25 cellular contexts compared by ENCODE assay signal in the genomic region with DNA sequence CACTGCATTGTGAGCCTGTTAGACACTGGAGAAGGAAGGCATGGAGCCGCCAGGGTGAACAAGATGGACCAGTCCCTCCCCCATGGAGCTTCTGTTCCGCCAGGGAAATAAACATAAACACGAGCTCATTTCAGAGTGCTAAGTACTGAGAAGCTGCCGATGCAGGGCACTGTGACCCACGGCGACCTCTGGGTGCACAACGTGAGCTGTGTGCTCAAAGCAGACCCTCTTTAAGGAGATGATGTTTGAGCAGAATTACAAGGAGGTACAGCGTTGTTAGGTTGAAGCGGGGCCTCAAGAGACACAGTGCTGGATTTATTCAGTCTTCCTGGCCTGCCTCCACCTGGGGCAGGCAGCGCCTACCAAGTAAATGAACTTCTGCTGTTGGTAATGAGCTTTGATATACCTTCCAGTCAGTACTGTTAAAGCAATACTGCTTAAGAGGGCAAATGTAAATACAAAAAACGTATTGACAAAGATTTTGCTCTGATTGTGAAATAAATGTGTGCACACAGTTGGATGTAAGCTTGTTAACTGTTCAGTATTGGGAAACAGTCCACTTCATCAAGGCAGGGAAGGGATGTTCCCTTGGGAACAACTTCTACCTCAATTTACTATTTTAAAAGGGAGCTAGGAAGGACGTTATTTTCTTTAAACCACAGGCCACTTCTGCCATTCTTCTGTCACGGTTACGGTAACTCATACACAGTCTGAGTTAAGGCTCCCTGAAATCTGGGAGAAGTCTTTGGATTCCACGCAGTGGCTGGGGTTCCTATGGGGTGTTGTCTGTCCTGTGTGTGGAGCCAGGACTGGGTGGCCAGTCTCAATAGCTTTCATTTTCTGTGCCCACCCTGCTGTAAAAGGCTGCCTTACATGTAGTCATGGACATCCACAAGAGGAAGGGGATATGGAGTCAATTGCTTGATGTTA. TPM values are rescaled to one million over a fixed set of nuclear protein-coding genes. Genes with fewer than 3 reads are reported as not detected.
DNase-seq lines count a peak whose midpoint lies in the region; ATAC-seq and TF ChIP-seq lines count a peak whose summit lies in the region.
"Had no signal": no experiment of that assay in that cellular context is flagged by ENCODE, and none has a peak within 500 bp of the region (broad histone marks: within the 10 kb centered on the region; RNA-seq: fewer than 3 reads in every experiment).

No MANE protein-coding gene starts in this region.

- H3K23ac ChIP-seq in IMR-90 (ENCODE audit: low read depth, low read length), result no peak overlapping the region

- no peak overlapping the region for H3K56ac ChIP-seq in IMR-90 (ENCODE audit: extremely low read depth, insufficient read depth, low read length)

- H3K27me3 ChIP-seq in IMR-90 (ENCODE audit: control insufficient read depth, insufficient read depth, low read length) (no peaks in the 10 kb centered on the region), osteoblast (ENCODE audit: insufficient read depth, low read length) (no peaks in the 10 kb centered on the region)
- H3K27me3 ChIP-seq in CD4-positive, alpha-beta T cell (ENCODE audit: control insufficient read depth, insufficient read depth, low read length), result no peaks in the 10 kb centered on the region

- no peak for TF ChIP-seq POLR2A in IMR-90 (IDR thresholded peaks at IDR 0.05; ENCODE audit: low read depth, low read length)

- H2BK5ac ChIP-seq in IMR-90 (ENCODE audit: low read depth, low read length, poor library complexity, severe bottlenecking), result no peak overlapping the region

- no peaks in the 10 kb centered on the region for H3K79me2 ChIP-seq in osteoblast (ENCODE audit: insufficient read depth, low read length)

- H2AK5ac ChIP-seq in IMR-90 (ENCODE audit: low read depth, low read length), result no peak overlapping the region; the same call in 1 of the 2 replicates

- H3K4me1 Mint-ChIP-seq in CD4-positive, alpha-beta T cell (ENCODE audit: low read depth), result no peaks in the 10 kb centered on the region
- H3K4me1 Mint-ChIP-seq: brain; naive thymus-derived CD8-positive, alpha-beta T cell; stimulated activated naive B cell treated with anti-CD40 and anti-IgM and Interleukin-4, amounts not matched to agents 10 μg/mL and 1 μg/mL and 100 μg/mL, for 72 hours had no signal

- H2AK9ac ChIP-seq in IMR-90 (replicated peaks; ENCODE audit: low read depth, low read length, poor library complexity), result no peak overlapping the region

- no peak overlapping the region for H3K9ac ChIP-seq in IMR-90 (ENCODE audit: low read depth, low read length)
- no peak overlapping the region for H3K9ac ChIP-seq in SK-N-MC (ENCODE audit: insufficient read length)
- H3K9ac ChIP-seq: KMS-11 had no signal

- H3K4ac ChIP-seq in IMR-90 (ENCODE audit: low read depth, low read length), result no peak overlapping the region

- no peak overlapping the region for H4K8ac ChIP-seq in IMR-90 (ENCODE audit: low read depth in 2 of 2, low read length in 2 of 2)

- H3K27ac ChIP-seq in IMR-90 (ENCODE audit: insufficient read depth, low read length), result no peak overlapping the region
- H3K27ac ChIP-seq in SK-N-MC, result no peak overlapping the region
- no peak overlapping the region for H3K27ac ChIP-seq in osteoblast (ENCODE audit: low read depth, low read length)
- no peak overlapping the region for H3K27ac ChIP-seq in CD4-positive, alpha-beta T cell (ENCODE audit: low read depth, low read length)
- H3K27ac ChIP-seq: coronary artery, KMS-11, skin epidermis, thoracic aorta, WERI-Rb-1 had no signal

- peaks cover 4% of the 10 kb centered on the region for H3K27me3 Mint-ChIP-seq in CD4-positive, alpha-beta T cell

- H3K14ac ChIP-seq in IMR-90 (replicated peaks; ENCODE audit: low read depth, low read length), result no peak overlapping the region

- H3K4me3 ChIP-seq in IMR-90 (ENCODE audit: insufficient read depth, low read depth, low read length) (no peak overlapping the region), SK-N-MC (no peak overlapping the region), osteoblast (ENCODE audit: insufficient read depth, low read length) (no peak overlapping the region)
- H3K4me3 ChIP-seq: coronary artery, skin epidermis, thoracic aorta had no signal

- ATAC-seq in IMR-90 (ENCODE audit: low read depth) (no peak; the same call in 1 of the 2 replicates), HG03135 (IDR thresholded peaks at IDR 0.05; ENCODE audit: unreplicated experiment) (no peak)
- no peak for ATAC-seq in CD4-positive, alpha-beta T cell (ENCODE audit: poor library complexity)
- ATAC-seq: naive thymus-derived CD8-positive, alpha-beta T cell; stimulated activated naive B cell treated with anti-CD40 and anti-IgM and Interleukin-4, amounts not matched to agents 10 μg/mL and 1 μg/mL and 100 μg/mL, for 72 hours had no signal

- dilution Hi-C loops in IMR-90 (cut with HindIII; ENCODE audit: low sequenced_read_pairs, unreplicated experiment), result no loop called here

- no peak overlapping the region for H4K91ac ChIP-seq in IMR-90 (ENCODE audit: insufficient read depth, low read depth, low read length)

- H3K36me3 ChIP-seq in IMR-90 (ENCODE audit: control insufficient read depth, insufficient read depth, low read length), result no peaks in the 10 kb centered on the region
- no peaks in the 10 kb centered on the region for H3K36me3 ChIP-seq in SK-N-MC (ENCODE audit: insufficient read depth, low read length)
- H3K36me3 ChIP-seq in osteoblast (ENCODE audit: insufficient read depth, low read length), result no peaks in the 10 kb centered on the region
- H3K36me3 ChIP-seq: thoracic aorta, WERI-Rb-1 had no signal

- H2BK20ac ChIP-seq in IMR-90 (ENCODE audit: low read depth, low read length), result no peak overlapping the region

- in situ Hi-C loops in IMR-90 (cut with MboI; ENCODE audit: low sequenced_read_pairs), result no loop called here

- H3K9me3 ChIP-seq in IMR-90 (ENCODE audit: control insufficient read depth, insufficient read depth, low read length) (no peaks in the 10 kb centered on the region), SK-N-MC (ENCODE audit: low read depth, low read length) (no peaks in the 10 kb centered on the region), osteoblast (ENCODE audit: low read depth, low read length) (no peaks in the 10 kb centered on the region)
- H3K9me3 ChIP-seq in CD4-positive, alpha-beta T cell (ENCODE audit: control insufficient read depth, low read length), result no peaks in the 10 kb centered on the region
- H3K9me3 ChIP-seq: thoracic aorta had no signal

- DNase-seq in IMR-90, result peak; percentile 39
- peak; percentile 28 for DNase-seq in SK-N-MC (ENCODE audit: low read depth, low spot score)
- DNase-seq in fibroblast of the conjunctiva (ENCODE audit: low read depth), result peak; percentile 1
- no peak for DNase-seq in osteoblast (ENCODE audit: insufficient read length, low spot score, missing footprints)
- no peak for DNase-seq in SK-N-DZ (ENCODE audit: low spot score)
- DNase-seq in CD4-positive, alpha-beta T cell, result no peak
- DNase-seq: activated CD8-positive, alpha-beta memory T cell treated with anti-CD3 and anti-CD28 coated beads, Interleukin-2, amount 50 U/mL, for 48 hours; DMS79 treated with DMSO at 0.1 percent for 48 hours; foreskin melanocyte; naive thymus-derived CD8-positive, alpha-beta T cell; NCI-H1092; NCI-H69; posterior cingulate gyrus; stimulated activated CD4-positive, alpha-beta T cell treated with anti-CD3 and anti-CD28 coated beads, Interleukin-2, amount 100 ng/mL, for 24 hours; stimulated activated naive B cell treated with anti-CD40 and anti-IgM and Interleukin-4, amounts not matched to agents 10 μg/mL and 1 μg/mL and 100 μg/mL, for 72 hours; T-helper 2 cell; WERI-Rb-1 had no signal

- no peak overlapping the region for H4K5ac ChIP-seq in IMR-90 (ENCODE audit: low read depth, low read length)

- H2BK120ac ChIP-seq in IMR-90 (ENCODE audit: low read depth, low read length), result no peak overlapping the region

- no peaks in the 10 kb centered on the region for H3K36me3 Mint-ChIP-seq in CD4-positive, alpha-beta T cell (ENCODE audit: low read depth)
- H3K36me3 Mint-ChIP-seq: brain; naive thymus-derived CD8-positive, alpha-beta T cell; stimulated activated naive B cell treated with anti-CD40 and anti-IgM and Interleukin-4, amounts not matched to agents 10 μg/mL and 1 μg/mL and 100 μg/mL, for 72 hours had no signal

- no peak overlapping the region for H3K27ac Mint-ChIP-seq in CD4-positive, alpha-beta T cell
- H3K27ac Mint-ChIP-seq: brain; naive thymus-derived CD8-positive, alpha-beta T cell; stimulated activated naive B cell treated with anti-CD40 and anti-IgM and Interleukin-4, amounts not matched to agents 10 μg/mL and 1 μg/mL and 100 μg/mL, for 72 hours had no signal

- no peaks in the 10 kb centered on the region for H3K79me1 ChIP-seq in IMR-90 (ENCODE audit: low read depth in 1 of 2, low read length in 2 of 2)

- H3K9me1 ChIP-seq in IMR-90 (ENCODE audit: insufficient read depth, low read length), result no peaks in the 10 kb centered on the region

- 69% methylated on average over 7 of the region's 15 CpGs; no CpG with 5 or more reads in 1 of the 2 experiments for WGBS in IMR-90 (ENCODE audit: extremely low coverage in 2 of 2, insufficient read length in 1 of 2), 2 experiments

- intact Hi-C loops in IMR-90 (cut with micrococcal nuclease), result no loop called here
- intact Hi-C loops in CD4-positive, alpha-beta T cell (cut with DNase I, micrococcal nuclease), result no loop called here

- no TSS peak for BruUV-seq in IMR-90 (replicated peaks; lab: Mats Ljungman, UMichigan)

- H3K4me2 ChIP-seq in IMR-90 (ENCODE audit: low read depth, low read length), result no peak overlapping the region
- H3K4me2 ChIP-seq in osteoblast (ENCODE audit: insufficient read depth, low read length), result peak overlapping the region; percentile 18
- H3K4me2 ChIP-seq: KMS-11 had no signal

- CTCF ChIA-PET in IMR-90 (lab: Yijun Ruan, JAX), result interaction anchor here (0.6 kb wide), 1 partner anchor 36 kb away, joined by 3 read pairs; no protein-coding TSS in a partner anchor
- CTCF ChIA-PET in CD4-positive, alpha-beta T cell (lab: Charles Lee), result no interaction called here

- H3K4me3 Mint-ChIP-seq in CD4-positive, alpha-beta T cell, result no peak overlapping the region
- H3K4me3 Mint-ChIP-seq: brain; naive thymus-derived CD8-positive, alpha-beta T cell; stimulated activated naive B cell treated with anti-CD40 and anti-IgM and Interleukin-4, amounts not matched to agents 10 μg/mL and 1 μg/mL and 100 μg/mL, for 72 hours had no signal

- no peak overlapping the region; the same call in 2 of the 3 replicates for H2BK15ac ChIP-seq in IMR-90 (ENCODE audit: low read depth, low read length)

- H2AFZ ChIP-seq in IMR-90 (replicated peaks; ENCODE audit: low read length, poor library complexity) (no peak overlapping the region), osteoblast (ENCODE audit: low read length) (no peak overlapping the region)

- H3K4me1 ChIP-seq in IMR-90 (ENCODE audit: control insufficient read depth, insufficient read depth, low read length) (no peaks in the 10 kb centered on the region), osteoblast (ENCODE audit: insufficient read depth, low read length) (no peaks in the 10 kb centered on the region)

- no peak for TF ChIP-seq RAD21 in IMR-90 (IDR thresholded peaks at IDR 0.05; ENCODE audit: low read length)

- H4K20me1 ChIP-seq in IMR-90 (ENCODE audit: insufficient read depth, low read length) (no peaks in the 10 kb centered on the region), osteoblast (ENCODE audit: insufficient read depth, low read length) (no peaks in the 10 kb centered on the region)

- no peaks in the 10 kb centered on the region for H3K9me3 Mint-ChIP-seq in CD4-positive, alpha-beta T cell

- POLR2A ChIA-PET in IMR-90 (lab: Charles Lee; ENCODE audit: unreplicated experiment), result interaction anchor here (0.6 kb wide), 1 partner anchor 508 kb away, joined by 3 read pairs; no protein-coding TSS in a partner anchor
- POLR2A ChIA-PET in CD4-positive, alpha-beta T cell (lab: Charles Lee), result no interaction called here

- TF ChIP-seq CTCF in IMR-90 (conservative IDR thresholded peaks at IDR 0.05; ENCODE audit: low read depth, low read length) (no peak), osteoblast (IDR thresholded peaks at IDR 0.05; ENCODE audit: extremely low read depth, low read depth, low read length) (no peak)
- no peak for TF ChIP-seq CTCF in CD4-positive, alpha-beta T cell (IDR thresholded peaks at IDR 0.05)

- H3K18ac ChIP-seq in IMR-90 (ENCODE audit: low read depth, low read length), result no peak overlapping the region

RNA-seq across cellular contexts. Expression of a gene that starts 48.9 kb away (rescaled TPM):
- total RNA-seq in IMR-90 (2012; rRNA removed) (under 0.01 TPM in 1 of 2 replicates, not detected in the other), osteoblast (not detected in 2 replicates)
- polyA plus RNA-seq in IMR-90 (2012; rRNA removed), result not detected in 2 replicates
- not detected in 2 replicates for polyA plus RNA-seq in IMR-90 (2012; cell fraction: cytosol; rRNA removed)
- not detected in 2 replicates for polyA plus RNA-seq in IMR-90 (2012; cell fraction: nucleus; rRNA removed; ENCODE audit: low replicate concordance)
- polyA plus RNA-seq in SK-N-DZ (2014; cell fraction: cytosol; rRNA removed), result not detected in 2 replicates
- not detected in 2 replicates for polyA plus RNA-seq in SK-N-DZ (2014; cell fraction: nucleus; rRNA removed)
- total RNA-seq in CD4-positive, alpha-beta T cell, result not detected
- total RNA-seq: mesenteric fat pad; naive thymus-derived CD8-positive, alpha-beta T cell; thoracic aorta had no signal
- polyA plus RNA-seq: keratinocyte; naive thymus-derived CD8-positive, alpha-beta T cell had no signal

Comparison
In these comparisons a context has a peak if more than half of its experiments do, and no peak if none do; other contexts are left out.
1. DNase-seq: peak in IMR-90 (single experiment), SK-N-MC (single experiment) and fibroblast of the conjunctiva (single experiment); none in osteoblast (single experiment), SK-N-DZ (single experiment) and CD4-positive, alpha-beta T cell (0 of 10).